8 cellular contexts compared by ENCODE assay signal in genomic region chr12:62601765-62602444, GRCh38.
DNase-seq lines count a peak whose midpoint lies in the region; ATAC-seq lines count a peak whose summit lies in the region.

No MANE protein-coding gene starts in this region.

- POLR2A ChIA-PET in activated CD4-positive, alpha-beta memory T cell treated with anti-CD3 and anti-CD28 coated beads, Interleukin-2, amount 10 ng/mL, durations not matched to agents 7 days and 5 days (lab: Charles Lee) = interaction anchor here (0.6 to 3.6 kb wide), 11 partner anchors 9 to 343 kb away, joined by 3 to 40 read pairs (median 17); partner anchors contain the start of genes MON2 and USP15

- peaks cover 31% of the 10 kb centered on the region for H3K4me1 Mint-ChIP-seq in T-helper 1 cell treated with Interleukin-12 subunit alpha and Interleukin-12 subunit beta and Interleukin-4 antibody, amounts not matched to agents 30 μg/mL and 1 μg/mL, for 36 hours (ENCODE audit: low read depth)
- H3K4me1 Mint-ChIP-seq in activated CD4-positive, alpha-beta memory T cell treated with anti-CD3 and anti-CD28 coated beads, Interleukin-2, amount 10 ng/mL, durations not matched to agents 7 days and 5 days = peaks cover 34% of the 10 kb centered on the region
- H3K4me1 Mint-ChIP-seq in immature natural killer cell = peaks cover 42 to 52% of the 10 kb centered on the region in 2 donors

- peak overlapping the region; percentile 98 for H3K27ac Mint-ChIP-seq in T-helper 1 cell treated with Interleukin-12 subunit alpha and Interleukin-12 subunit beta and Interleukin-4 antibody, amounts not matched to agents 30 μg/mL and 1 μg/mL, for 36 hours
- H3K27ac Mint-ChIP-seq in activated CD4-positive, alpha-beta memory T cell treated with anti-CD3 and anti-CD28 coated beads, Interleukin-2, amount 10 ng/mL, durations not matched to agents 7 days and 5 days = peak overlapping the region; percentile 97
- H3K27ac Mint-ChIP-seq in immature natural killer cell = peak overlapping the region; percentile 95 to 100 (median 99)

- DNase-seq in T-helper 1 cell (no peak), immature natural killer cell (no peak)
- DNase-seq in activated CD4-positive, alpha-beta memory T cell treated with anti-CD3 and anti-CD28 coated beads, Interleukin-2, amount 10 ng/mL, durations not matched to agents 7 days and 5 days = no peak
- no peak for DNase-seq in activated CD8-positive, alpha-beta memory T cell treated with anti-CD3 and anti-CD28 coated beads, Interleukin-2, amount 50 U/mL, for 48 hours

- H3K27ac ChIP-seq in temporal lobe (ENCODE audit: low read depth, low read length) = peak overlapping the region; percentile 96

- H3K4me3 Mint-ChIP-seq in T-helper 1 cell treated with Interleukin-12 subunit alpha and Interleukin-12 subunit beta and Interleukin-4 antibody, amounts not matched to agents 30 μg/mL and 1 μg/mL, for 36 hours = peak overlapping the region; percentile 89
- peak overlapping the region; percentile 90 for H3K4me3 Mint-ChIP-seq in activated CD4-positive, alpha-beta memory T cell treated with anti-CD3 and anti-CD28 coated beads, Interleukin-2, amount 10 ng/mL, durations not matched to agents 7 days and 5 days
- peak overlapping the region; percentile 83 to 96 (median 92) for H3K4me3 Mint-ChIP-seq in immature natural killer cell

- peaks cover 2% of the 10 kb centered on the region for H3K27me3 Mint-ChIP-seq in T-helper 1 cell treated with Interleukin-12 subunit alpha and Interleukin-12 subunit beta and Interleukin-4 antibody, amounts not matched to agents 30 μg/mL and 1 μg/mL, for 36 hours (ENCODE audit: low read depth)
- no peaks in the 10 kb centered on the region for H3K27me3 Mint-ChIP-seq in activated CD4-positive, alpha-beta memory T cell treated with anti-CD3 and anti-CD28 coated beads, Interleukin-2, amount 10 ng/mL, durations not matched to agents 7 days and 5 days
- H3K27me3 Mint-ChIP-seq in immature natural killer cell (ENCODE audit: low read depth in 3 of 3) = peaks cover 7 to 25% (median 22%) of the 10 kb centered on the region in 3 donors

- ATAC-seq in GM18870 (IDR thresholded peaks at IDR 0.05; ENCODE audit: unreplicated experiment) (no peak), GM18861 (IDR thresholded peaks at IDR 0.05; ENCODE audit: unreplicated experiment) (no peak)

- no peaks in the 10 kb centered on the region for H3K9me3 Mint-ChIP-seq in T-helper 1 cell treated with Interleukin-12 subunit alpha and Interleukin-12 subunit beta and Interleukin-4 antibody, amounts not matched to agents 30 μg/mL and 1 μg/mL, for 36 hours
- H3K9me3 Mint-ChIP-seq in activated CD4-positive, alpha-beta memory T cell treated with anti-CD3 and anti-CD28 coated beads, Interleukin-2, amount 10 ng/mL, durations not matched to agents 7 days and 5 days = no peaks in the 10 kb centered on the region
- no peaks in the 10 kb centered on the region for H3K9me3 Mint-ChIP-seq in immature natural killer cell

- CTCF ChIA-PET in activated CD4-positive, alpha-beta memory T cell treated with anti-CD3 and anti-CD28 coated beads, Interleukin-2, amount 10 ng/mL, durations not matched to agents 7 days and 5 days (lab: Charles Lee) = interaction anchor here (0.6 to 4.3 kb wide), 4 partner anchors 18 to 197 kb away, joined by 3 to 30 read pairs (median 4); partner anchors contain the start of gene MON2

- H3K36me3 Mint-ChIP-seq in T-helper 1 cell treated with Interleukin-12 subunit alpha and Interleukin-12 subunit beta and Interleukin-4 antibody, amounts not matched to agents 30 μg/mL and 1 μg/mL, for 36 hours (ENCODE audit: low read depth) = peaks cover 21% of the 10 kb centered on the region
- H3K36me3 Mint-ChIP-seq in activated CD4-positive, alpha-beta memory T cell treated with anti-CD3 and anti-CD28 coated beads, Interleukin-2, amount 10 ng/mL, durations not matched to agents 7 days and 5 days (ENCODE audit: low read depth) = peaks cover 20% of the 10 kb centered on the region
- H3K36me3 Mint-ChIP-seq in immature natural killer cell = peaks cover 0 to 7% (median 3%) of the 10 kb centered on the region in 3 donors
